ENCODE assay signal across 17 cellular contexts in the genomic region with DNA sequence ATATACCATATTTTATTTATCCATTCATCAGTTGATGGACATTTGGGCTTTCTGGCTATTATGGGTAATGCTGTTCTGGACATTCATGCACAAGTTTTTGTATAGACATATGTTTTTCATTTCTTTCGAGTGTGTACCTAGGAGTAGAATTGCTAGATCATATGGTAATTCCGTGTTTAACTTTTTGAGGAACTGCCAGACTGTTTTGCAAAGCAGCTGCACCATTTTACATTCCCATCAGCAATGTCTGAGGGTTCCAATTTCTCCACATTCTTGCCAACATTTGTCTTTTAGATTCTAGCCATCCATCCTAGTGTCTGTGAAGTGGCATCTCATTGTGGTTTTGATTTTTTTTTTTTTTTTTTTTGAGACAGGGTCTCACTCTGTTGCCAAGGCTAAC. TPM values are rescaled to one million over a fixed set of nuclear protein-coding genes. Genes with fewer than 3 reads are reported as not detected.
DNase-seq lines count a peak whose midpoint lies in the region; ATAC-seq and TF ChIP-seq lines count a peak whose summit lies in the region.
"Had no signal": no experiment of that assay in that cellular context is flagged by ENCODE, and none has a peak within 500 bp of the region (broad histone marks: within the 10 kb centered on the region; RNA-seq: fewer than 3 reads in every experiment).

No MANE protein-coding gene starts in this region.

- intact Hi-C loops in PC-9 (cut with micrococcal nuclease; ENCODE audit: unreplicated experiment): no loop called here

- H3K9me3 ChIP-seq in PC-9 (ENCODE audit: insufficient read depth, low read depth): no peaks in the 10 kb centered on the region
- H3K9me3 ChIP-seq: gastroesophageal sphincter, sigmoid colon had no signal

- peak; percentile 11 for ATAC-seq in HG03135 (IDR thresholded peaks at IDR 0.05; ENCODE audit: unreplicated experiment)
- peak; percentile 20 to 22 for ATAC-seq in stimulated activated naive B cell treated with anti-CD40 and anti-IgM and Interleukin-4, amounts not matched to agents 10 μg/mL and 1 μg/mL and 100 μg/mL, for 72 hours (replicated peaks)
- ATAC-seq: gastroesophageal sphincter, HCT116 had no signal

- H3K4me1 Mint-ChIP-seq in stimulated activated naive B cell treated with anti-CD40 and anti-IgM and Interleukin-4, amounts not matched to agents 10 μg/mL and 1 μg/mL and 100 μg/mL, for 72 hours: peaks cover 42 to 84% of the 10 kb centered on the region in 2 donors
- H3K4me1 Mint-ChIP-seq: endodermal cell had no signal

- no peaks in the 10 kb centered on the region for H3K4me1 ChIP-seq in PC-9 (replicated peaks; ENCODE audit: insufficient read depth)

- TSS peak; percentile 9 for BruUV-seq in PC-9 (replicated peaks; lab: Mats Ljungman, UMichigan)

- no peaks in the 10 kb centered on the region for H3K79me2 ChIP-seq in PC-9 (ENCODE audit: low read depth)

- H3K36me3 ChIP-seq in PC-9 (ENCODE audit: low read depth): peaks cover 6% of the 10 kb centered on the region; the same call in 1 of the 2 replicates

- CTCF ChIA-PET in PC-9 (lab: Charles Lee): no interaction called here

- peak; percentile 9 for DNase-seq in SKM-1 treated with dmso at 0.1 percent for 144 hours (lab: John Stamatoyannopoulos, UW; ENCODE audit: unreplicated experiment)
- DNase-seq in SKM-1 (lab: John Stamatoyannopoulos, UW; ENCODE audit: unreplicated experiment): no peak
- DNase-seq in PC-9: no peak
- DNase-seq in stimulated activated naive B cell treated with anti-CD40 and anti-IgM and Interleukin-4, amounts not matched to agents 10 μg/mL and 1 μg/mL and 100 μg/mL, for 72 hours: no peak
- no peak for DNase-seq in activated CD4-positive, CD25-positive, alpha-beta regulatory T cell treated with anti-CD3 and anti-CD28 coated beads, Interleukin-2, amount 50 U/mL, for 72 hours
- no peak for DNase-seq in mesenteric fat pad (ENCODE audit: low spot score)
- no peak for DNase-seq in dermis blood vessel endothelial cell
- DNase-seq: brain microvascular endothelial cell; COR-L47; endodermal cell; mammary epithelial cell; NCI-H1417; stimulated activated CD4-positive, alpha-beta T cell treated with anti-CD3 and anti-CD28 coated beads, Interleukin-4, amount 100 ng/mL, for 4 hours had no signal

- H3K27me3 ChIP-seq in PC-9 (ENCODE audit: insufficient read depth, low read depth): no peaks in the 10 kb centered on the region
- H3K27me3 ChIP-seq: brain microvascular endothelial cell, gastroesophageal sphincter, sigmoid colon had no signal

- H3K9me3 Mint-ChIP-seq in stimulated activated naive B cell treated with anti-CD40 and anti-IgM and Interleukin-4, amounts not matched to agents 10 μg/mL and 1 μg/mL and 100 μg/mL, for 72 hours: peaks cover 0 to 2% of the 10 kb centered on the region in 2 donors

- H3K27ac Mint-ChIP-seq in stimulated activated naive B cell treated with anti-CD40 and anti-IgM and Interleukin-4, amounts not matched to agents 10 μg/mL and 1 μg/mL and 100 μg/mL, for 72 hours: peak overlapping the region; percentile 72
- H3K27ac Mint-ChIP-seq: endodermal cell had no signal

- H4K20me1 ChIP-seq in PC-9 (ENCODE audit: insufficient read depth): peaks cover 5% of the 10 kb centered on the region

- H3K27me3 Mint-ChIP-seq in stimulated activated naive B cell treated with anti-CD40 and anti-IgM and Interleukin-4, amounts not matched to agents 10 μg/mL and 1 μg/mL and 100 μg/mL, for 72 hours: no peaks in the 10 kb centered on the region

- H2AFZ ChIP-seq in PC-9: no peak overlapping the region

- peaks cover under 1% of the 10 kb centered on the region; the same call in 1 of the 2 replicates for H3F3A ChIP-seq in PC-9 (ENCODE audit: insufficient read depth, low read depth)

- peaks cover 46 to 74% of the 10 kb centered on the region in 2 donors for H3K36me3 Mint-ChIP-seq in stimulated activated naive B cell treated with anti-CD40 and anti-IgM and Interleukin-4, amounts not matched to agents 10 μg/mL and 1 μg/mL and 100 μg/mL, for 72 hours

- H3K27ac ChIP-seq in PC-9: no peak overlapping the region
- H3K27ac ChIP-seq: brain microvascular endothelial cell, gastroesophageal sphincter had no signal

- H3K9me2 ChIP-seq in PC-9 (ENCODE audit: insufficient read depth): no peaks in the 10 kb centered on the region

- POLR2A ChIA-PET in PC-9 (lab: Charles Lee; ENCODE audit: unreplicated experiment): no interaction called here

- peak overlapping the region in 1 of 2 donors; percentile 6 for H3K4me3 Mint-ChIP-seq in stimulated activated naive B cell treated with anti-CD40 and anti-IgM and Interleukin-4, amounts not matched to agents 10 μg/mL and 1 μg/mL and 100 μg/mL, for 72 hours
- H3K4me3 Mint-ChIP-seq: endodermal cell had no signal

- H3K4me2 ChIP-seq in PC-9: no peak overlapping the region

- no peak for TF ChIP-seq CTCF in PC-9 (conservative IDR thresholded peaks at IDR 0.05)

- H3K4me3 ChIP-seq in PC-9: no peak overlapping the region
- H3K4me3 ChIP-seq: gastroesophageal sphincter, sigmoid colon had no signal

RNA-seq across cellular contexts. Expression of a gene that starts 20.8 kb away (rescaled TPM):
- total RNA-seq in PC-9 (2021) (56.8 and 58.4 TPM in 2 replicates), mesenteric fat pad (23.9 TPM), dermis blood vessel endothelial cell (1.5 and 4.1 TPM in 2 replicates)
